Comparison of ENCODE assay signal across 20 cellular contexts in genomic region chr2:201883559-201883958, GRCh38.
DNase-seq lines count a peak whose midpoint lies in the region; ATAC-seq, FAIRE-seq and TF ChIP-seq lines count a peak whose summit lies in the region.
"Had no signal": no experiment of that assay in that cellular context is flagged by ENCODE, and none has a peak within 500 bp of the region (broad histone marks: within the 10 kb centered on the region; RNA-seq: fewer than 3 reads in every experiment).

No MANE protein-coding gene starts in this region.

- FAIRE-seq in urothelium cell line (lab: Jason Lieb, UNC) = no peak
- FAIRE-seq in D721Med (lab: Jason Lieb, UNC) = no peak

- ATAC-seq in gastroesophageal sphincter = no peak
- ATAC-seq: activated CD8-positive, alpha-beta T cell treated with anti-CD3 and anti-CD28 coated beads for 36 hours; activated T-cell treated with anti-CD3 and anti-CD28 coated beads, Interleukin-2, amount 50 U/mL, for 72 hours; left lobe of liver; stimulated activated naive CD8-positive, alpha-beta T cell treated with anti-CD3 and anti-CD28 coated beads, Interleukin-15, amount 100 ng/mL, for 72 hours had no signal

- H4K91ac ChIP-seq in neuronal stem cell (ENCODE audit: low read depth, low read length, poor library complexity) (no peak overlapping the region), trophoblast cell (ENCODE audit: low read depth, low read length) (no peak overlapping the region)

- H3K79me1 ChIP-seq in neuronal stem cell (ENCODE audit: low read depth, low read length) (no peaks in the 10 kb centered on the region), trophoblast cell (ENCODE audit: low read length) (no peaks in the 10 kb centered on the region)

- H3K18ac ChIP-seq in neuronal stem cell (ENCODE audit: low read length) = peak overlapping the region; percentile 51
- H3K18ac ChIP-seq in trophoblast cell (ENCODE audit: low read length) = no peak overlapping the region

- H2BK5ac ChIP-seq in neuronal stem cell (ENCODE audit: low read length) = no peak overlapping the region
- no peak overlapping the region for H2BK5ac ChIP-seq in trophoblast cell (ENCODE audit: low read depth, low read length, poor library complexity)

- H3K4me3 Mint-ChIP-seq in activated CD4-positive, alpha-beta memory T cell treated with anti-CD3 and anti-CD28 coated beads, Interleukin-2, amount 10 ng/mL, durations not matched to agents 7 days and 5 days = no peak overlapping the region
- H3K4me3 Mint-ChIP-seq: activated CD8-positive, alpha-beta T cell treated with anti-CD3 and anti-CD28 coated beads for 36 hours; activated T-cell treated with anti-CD3 and anti-CD28 coated beads, Interleukin-2, amount 50 U/mL, for 72 hours; naive B cell; stimulated activated naive CD8-positive, alpha-beta T cell treated with anti-CD3 and anti-CD28 coated beads, Interleukin-15, amount 100 ng/mL, for 72 hours had no signal

- H2AK5ac ChIP-seq in neuronal stem cell (ENCODE audit: low read depth, low read length) (no peak overlapping the region), trophoblast cell (ENCODE audit: low read length) (no peak overlapping the region)

- H3K14ac ChIP-seq in neuronal stem cell (ENCODE audit: low read length) (no peak overlapping the region), trophoblast cell (ENCODE audit: low read length) (no peak overlapping the region)

- peaks cover 63% of the 10 kb centered on the region for H3K27me3 Mint-ChIP-seq in activated CD4-positive, alpha-beta memory T cell treated with anti-CD3 and anti-CD28 coated beads, Interleukin-2, amount 10 ng/mL, durations not matched to agents 7 days and 5 days

- peak; percentile 57 for DNase-seq in DMS 273 (lab: John Stamatoyannopoulos, UW; ENCODE audit: unreplicated experiment)
- peak; percentile 80 to 94 for DNase-seq in NCI-H524 (lab: John Stamatoyannopoulos, UW)
- DNase-seq in neuronal stem cell (ENCODE audit: low spot score) = no peak
- DNase-seq in trophoblast cell = no peak
- DNase-seq in activated CD4-positive, alpha-beta memory T cell treated with anti-CD3 and anti-CD28 coated beads, Interleukin-2, amount 10 ng/mL, durations not matched to agents 7 days and 5 days = no peak
- DNase-seq in urothelium cell line (ENCODE audit: low spot score) = no peak
- DNase-seq in D721Med (ENCODE audit: insufficient read length, low spot score) = no peak
- DNase-seq: activated CD8-positive, alpha-beta T cell treated with anti-CD3 and anti-CD28 coated beads for 36 hours; activated T-cell treated with anti-CD3 and anti-CD28 coated beads, Interleukin-2, amount 50 U/mL, for 72 hours; Caco-2; central memory CD4-positive, alpha-beta T cell; effector memory CD4-positive, alpha-beta T cell; naive B cell; NCI-H2081 treated with DMSO at 0.1 percent for 48 hours; Peyer's patch; stimulated activated naive CD8-positive, alpha-beta T cell treated with anti-CD3 and anti-CD28 coated beads, Interleukin-15, amount 100 ng/mL, for 72 hours; SW 1271 had no signal

- no peaks in the 10 kb centered on the region for H3K79me2 ChIP-seq in trophoblast cell (ENCODE audit: control insufficient read depth, insufficient read depth, low read length, poor library complexity)

- CTCF ChIA-PET in activated CD4-positive, alpha-beta memory T cell treated with anti-CD3 and anti-CD28 coated beads, Interleukin-2, amount 10 ng/mL, durations not matched to agents 7 days and 5 days (lab: Charles Lee) = no interaction called here

- no peak for TF ChIP-seq POLR2A in gastroesophageal sphincter (IDR thresholded peaks at IDR 0.05)

- H3K27ac ChIP-seq in gastroesophageal sphincter (peak overlapping the region in 3 of 4 donors; percentile 26 to 50 (median 37)), neuronal stem cell (replicated peaks; ENCODE audit: low read length) (no peak overlapping the region), trophoblast cell (ENCODE audit: low read depth, low read length) (no peak overlapping the region)
- H3K27ac ChIP-seq: Peyer's patch, prostate gland had no signal

- H3K9ac ChIP-seq in neuronal stem cell (ENCODE audit: low read depth, low read length, poor library complexity) = no peak overlapping the region
- no peak overlapping the region for H3K9ac ChIP-seq in trophoblast cell (ENCODE audit: low read length)

- H4K12ac ChIP-seq in trophoblast cell (ENCODE audit: low read depth, low read length) = no peak overlapping the region

- H3K4me3 ChIP-seq in gastroesophageal sphincter = no peak overlapping the region
- H3K4me3 ChIP-seq in neuronal stem cell (ENCODE audit: low read length in 2 of 2) = no peak overlapping the region
- H3K4me3 ChIP-seq in trophoblast cell (ENCODE audit: low read depth, low read length) = no peak overlapping the region
- H3K4me3 ChIP-seq: Peyer's patch, prostate gland had no signal

- H2AFZ ChIP-seq in neuronal stem cell (ENCODE audit: low read length) (no peak overlapping the region), trophoblast cell (ENCODE audit: insufficient read depth, low read length, poor library complexity) (no peak overlapping the region)

- no peaks in the 10 kb centered on the region for H3K27me3 ChIP-seq in gastroesophageal sphincter
- H3K27me3 ChIP-seq in neuronal stem cell (ENCODE audit: control insufficient read depth in 3 of 3, insufficient read depth in 3 of 3, low read depth in 1 of 3, low read length in 3 of 3) = peaks cover 0 to 50% (median 0%) of the 10 kb centered on the region in 3 experiments
- H3K27me3 ChIP-seq in trophoblast cell (ENCODE audit: insufficient read depth, low read length) = no peaks in the 10 kb centered on the region
- H3K27me3 ChIP-seq: Peyer's patch had no signal

- H3K36me3 Mint-ChIP-seq in activated CD4-positive, alpha-beta memory T cell treated with anti-CD3 and anti-CD28 coated beads, Interleukin-2, amount 10 ng/mL, durations not matched to agents 7 days and 5 days (ENCODE audit: low read depth) = no peaks in the 10 kb centered on the region
- H3K36me3 Mint-ChIP-seq: naive B cell had no signal

- H3K27ac Mint-ChIP-seq in activated CD4-positive, alpha-beta memory T cell treated with anti-CD3 and anti-CD28 coated beads, Interleukin-2, amount 10 ng/mL, durations not matched to agents 7 days and 5 days = no peak overlapping the region
- H3K27ac Mint-ChIP-seq: activated CD8-positive, alpha-beta T cell treated with anti-CD3 and anti-CD28 coated beads for 36 hours; activated T-cell treated with anti-CD3 and anti-CD28 coated beads, Interleukin-2, amount 50 U/mL, for 72 hours; naive B cell; stimulated activated naive CD8-positive, alpha-beta T cell treated with anti-CD3 and anti-CD28 coated beads, Interleukin-15, amount 100 ng/mL, for 72 hours had no signal

- no peak for TF ChIP-seq CTCF in gastroesophageal sphincter (IDR thresholded peaks at IDR 0.05)
- no peak for TF ChIP-seq CTCF in D721Med (IDR thresholded peaks at IDR 0.05; ENCODE audit: insufficient read depth, missing control alignments)

- POLR2A ChIA-PET in activated CD4-positive, alpha-beta memory T cell treated with anti-CD3 and anti-CD28 coated beads, Interleukin-2, amount 10 ng/mL, durations not matched to agents 7 days and 5 days (lab: Charles Lee) = no interaction called here

- peaks cover 5 to 44% (median 5%) of the 10 kb centered on the region in 3 donors for H3K4me1 ChIP-seq in gastroesophageal sphincter
- peaks cover 20 to 33% of the 10 kb centered on the region in 2 donors for H3K4me1 ChIP-seq in neuronal stem cell (ENCODE audit: control insufficient read depth in 2 of 2, insufficient read depth in 1 of 2, low read depth in 1 of 2, low read length in 2 of 2)
- H3K4me1 ChIP-seq in trophoblast cell (ENCODE audit: control insufficient read depth in 1 of 2, insufficient read depth in 2 of 2, low read length in 2 of 2) = peaks cover 0 to 1% of the 10 kb centered on the region in 2 experiments
- H3K4me1 ChIP-seq: Caco-2, Peyer's patch, prostate gland had no signal

- no peak overlapping the region for H2BK15ac ChIP-seq in neuronal stem cell (ENCODE audit: low read length)

- H3K23ac ChIP-seq in neuronal stem cell (ENCODE audit: low read depth, low read length, poor library complexity) = no peak overlapping the region
- H3K23ac ChIP-seq in trophoblast cell (ENCODE audit: low read length) = no peak overlapping the region

- H3K36me3 ChIP-seq in gastroesophageal sphincter (no peaks in the 10 kb centered on the region), neuronal stem cell (replicated peaks in 1 of 2; ENCODE audit: control insufficient read depth in 2 of 2, insufficient read depth in 2 of 2, low read length in 2 of 2) (no peaks in the 10 kb centered on the region), trophoblast cell (ENCODE audit: control insufficient read depth in 1 of 2, insufficient read depth in 2 of 2, low read length in 2 of 2) (no peaks in the 10 kb centered on the region)
- H3K36me3 ChIP-seq: Peyer's patch, prostate gland had no signal

- H3K4ac ChIP-seq in neuronal stem cell (ENCODE audit: low read length) (no peak overlapping the region), trophoblast cell (ENCODE audit: low read depth, low read length) (no peak overlapping the region)

- H4K8ac ChIP-seq in neuronal stem cell (ENCODE audit: low read depth, low read length) (no peak overlapping the region), trophoblast cell (ENCODE audit: low read depth, low read length) (no peak overlapping the region)

- H2BK12ac ChIP-seq in neuronal stem cell (ENCODE audit: low read length) (no peak overlapping the region), trophoblast cell (ENCODE audit: low read length) (no peak overlapping the region)

- 20 to 42% methylated on average over 2 to 3 of the region's 5 CpGs for WGBS in gastroesophageal sphincter (ENCODE audit: low coverage in 1 of 2), 2 donors
- WGBS in neuronal stem cell (ENCODE audit: extremely low coverage in 2 of 2, insufficient read length in 2 of 2, insufficient replicate concordance in 1 of 2), 2 donors = no CpG with 5 or more reads among the region's 5 CpGs
- WGBS in trophoblast cell (ENCODE audit: extremely low coverage, insufficient coverage, insufficient read length) = no CpG with 5 or more reads among the region's 5 CpGs

- H2BK120ac ChIP-seq in neuronal stem cell (ENCODE audit: low read depth, low read length) (no peak overlapping the region), trophoblast cell (ENCODE audit: insufficient read depth, low read length, poor library complexity) (no peak overlapping the region)

- no peak for TF ChIP-seq EP300 in gastroesophageal sphincter (IDR thresholded peaks at IDR 0.05)

- H3K9me3 Mint-ChIP-seq in activated CD4-positive, alpha-beta memory T cell treated with anti-CD3 and anti-CD28 coated beads, Interleukin-2, amount 10 ng/mL, durations not matched to agents 7 days and 5 days = no peaks in the 10 kb centered on the region
- H3K9me3 Mint-ChIP-seq: activated CD8-positive, alpha-beta T cell treated with anti-CD3 and anti-CD28 coated beads for 36 hours; activated T-cell treated with anti-CD3 and anti-CD28 coated beads, Interleukin-2, amount 50 U/mL, for 72 hours; naive B cell; stimulated activated naive CD8-positive, alpha-beta T cell treated with anti-CD3 and anti-CD28 coated beads, Interleukin-15, amount 100 ng/mL, for 72 hours had no signal

- peaks cover 19% of the 10 kb centered on the region for H3K4me1 Mint-ChIP-seq in activated CD4-positive, alpha-beta memory T cell treated with anti-CD3 and anti-CD28 coated beads, Interleukin-2, amount 10 ng/mL, durations not matched to agents 7 days and 5 days

- H3K4me2 ChIP-seq in neuronal stem cell (ENCODE audit: insufficient read depth, low read length, poor library complexity, severe bottlenecking) (no peak overlapping the region), trophoblast cell (ENCODE audit: low read length) (no peak overlapping the region)

- no peaks in the 10 kb centered on the region for H3K9me3 ChIP-seq in gastroesophageal sphincter
- no peaks in the 10 kb centered on the region for H3K9me3 ChIP-seq in neuronal stem cell (replicated peaks in 1 of 2; ENCODE audit: control insufficient read depth in 2 of 2, insufficient read depth in 1 of 2, low read depth in 1 of 2, low read length in 2 of 2)
- peaks cover 2% of the 10 kb centered on the region for H3K9me3 ChIP-seq in trophoblast cell (ENCODE audit: insufficient read depth, low read depth, low read length)
- H3K9me3 ChIP-seq: Caco-2, Peyer's patch, prostate gland had no signal

Comparison
In these comparisons a context has a peak if more than half of its experiments do, and no peak if none do; other contexts are left out.
1. DNase-seq: peak in DMS 273 (single experiment) and NCI-H524 (2 of 2); none in neuronal stem cell (single experiment), trophoblast cell (0 of 2), activated CD4-positive, alpha-beta memory T cell treated with anti-CD3 and anti-CD28 coated beads, Interleukin-2, amount 10 ng/mL, durations not matched to agents 7 days and 5 days (single experiment), urothelium cell line (single experiment) and D721Med (single experiment).
2. H3K27ac ChIP-seq: peak in gastroesophageal sphincter (3 of 4); none in neuronal stem cell (single experiment) and trophoblast cell (single experiment).